ENCODE assay signal across 8 cellular contexts in the genomic region with DNA sequence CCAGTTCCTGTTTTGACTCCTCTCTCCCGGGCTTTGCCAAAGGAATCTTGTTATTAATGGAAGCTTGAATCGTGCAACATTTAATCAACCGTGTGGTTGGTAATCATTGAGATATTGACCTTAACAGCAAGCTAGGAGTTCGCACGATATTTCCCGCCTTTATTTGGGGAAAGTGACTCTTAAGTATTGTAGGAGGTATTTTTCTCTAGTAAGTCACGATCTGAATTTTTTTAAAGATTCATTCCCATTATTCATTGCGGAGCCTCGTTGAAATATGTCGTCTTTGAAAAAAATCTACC. TPM values are rescaled to one million over a fixed set of nuclear protein-coding genes. Genes with fewer than 3 reads are reported as not detected.
DNase-seq lines count a peak whose midpoint lies in the region; ATAC-seq and TF ChIP-seq lines count a peak whose summit lies in the region.

No MANE protein-coding gene starts in this region.

- DNase-seq in fibroblast of the aortic adventitia (ENCODE audit: low read depth) (no peak), sigmoid colon (no peak), NOMO-1 treated with DMSO at 0.1 percent for 48 hours (lab: John Stamatoyannopoulos, UW; ENCODE audit: unreplicated experiment) (no peak), kidney glomerular epithelial cell (lab: John Stamatoyannopoulos, UW) (no peak)

- TF ChIP-seq EP300 in sigmoid colon (IDR thresholded peaks at IDR 0.05) = no peak

- H2AFZ ChIP-seq in SU-DHL-6 (ENCODE audit: low read depth, low read length, severe bottlenecking) = peak overlapping the region; percentile 99

- ATAC-seq in GM19452 (IDR thresholded peaks at IDR 0.05; ENCODE audit: unreplicated experiment) (peak; percentile 1), HG02885 (IDR thresholded peaks at IDR 0.05; ENCODE audit: poor library complexity, unreplicated experiment) (no peak), HG03469 (IDR thresholded peaks at IDR 0.05; ENCODE audit: unreplicated experiment) (no peak)

- H3K9ac ChIP-seq in SU-DHL-6 (ENCODE audit: low read length) = peak overlapping the region; percentile 75

- TF ChIP-seq CTCF in SU-DHL-6 (IDR thresholded peaks at IDR 0.05; ENCODE audit: insufficient read depth, low read length, poor library complexity, severe bottlenecking) (no peak), fibroblast of the aortic adventitia (IDR thresholded peaks at IDR 0.05; ENCODE audit: insufficient read depth, low read length) (no peak), sigmoid colon (IDR thresholded peaks at IDR 0.05) (no peak)

- H3K4me3 ChIP-seq in SU-DHL-6 (ENCODE audit: insufficient read depth, low read length, poor library complexity, severe bottlenecking) (peak overlapping the region; percentile 75), fibroblast of the aortic adventitia (ENCODE audit: low read depth, low read length) (peak overlapping the region; percentile 97), sigmoid colon (peak overlapping the region; percentile 65 to 76 (median 72))

- H3K4me2 ChIP-seq in SU-DHL-6 (ENCODE audit: low read depth, low read length, poor library complexity, severe bottlenecking) = peak overlapping the region; percentile 72

- H3K27ac ChIP-seq in SU-DHL-6 (ENCODE audit: low read depth, low read length) (peak overlapping the region; percentile 87), sigmoid colon (peak overlapping the region; percentile 87 to 88 (median 88))

- H3K27me3 ChIP-seq in SU-DHL-6 (ENCODE audit: low read length) (no peaks in the 10 kb centered on the region), sigmoid colon (no peaks in the 10 kb centered on the region)

- TF ChIP-seq POLR2A in sigmoid colon (IDR thresholded peaks at IDR 0.05) = no peak

- intact Hi-C loops in sigmoid colon (cut with DNase I) = loop anchor here (2.0 to 5.0 kb wide), 2 partner anchors 86 to 408 kb away; a partner anchor contains a TSS

- H3K4me1 ChIP-seq in sigmoid colon = peaks cover 0 to 19% (median 14%) of the 10 kb centered on the region in 4 donors

- H3K9me2 ChIP-seq in SU-DHL-6 (replicated peaks; ENCODE audit: insufficient read depth, low read length) = no peaks in the 10 kb centered on the region

- H3F3A ChIP-seq in SU-DHL-6 (ENCODE audit: insufficient read depth) = no peaks in the 10 kb centered on the region; the same call in 1 of the 2 replicates

- no peaks in the 10 kb centered on the region for H3K9me3 ChIP-seq in SU-DHL-6 (ENCODE audit: insufficient read depth, low read length)
- no peaks in the 10 kb centered on the region for H3K9me3 ChIP-seq in sigmoid colon

- WGBS in sigmoid colon, 2 donors = 0% methylated on average over 10 of the region's 10 CpGs

- H3K36me3 ChIP-seq in SU-DHL-6 (ENCODE audit: low read length) (peaks cover 13% of the 10 kb centered on the region; the same call in 1 of the 2 replicates), sigmoid colon (peaks cover 0 to 3% (median 0%) of the 10 kb centered on the region in 4 donors)

- H4K20me1 ChIP-seq in SU-DHL-6 (ENCODE audit: low read depth, low read length) = peaks cover 3% of the 10 kb centered on the region; the same call in 1 of the 2 replicates

- H3K79me2 ChIP-seq in SU-DHL-6 (ENCODE audit: insufficient read depth, low read length) = peaks cover 56% of the 10 kb centered on the region

RNA-seq across cellular contexts. Expression of a gene that starts 0.7 kb away (rescaled TPM):
- total RNA-seq in fibroblast of the aortic adventitia (ENCODE audit: low replicate concordance) (4.4 and 22.3 TPM in 2 replicates), sigmoid colon (10 to 100 TPM; 12.9 to 19.7 (median 14.3) TPM)
- 1 to 10 TPM; 6.0 to 9.9 (median 7.9) TPM for polyA plus RNA-seq in sigmoid colon

RNA-seq across cellular contexts. Expression of a gene that starts 46.4 kb away (rescaled TPM):
- 1.6 and 4.8 TPM in 2 replicates for total RNA-seq in fibroblast of the aortic adventitia (ENCODE audit: low replicate concordance)
- total RNA-seq in sigmoid colon = 1 to 10 TPM; 4.2 to 7.2 (median 6.0) TPM
- polyA plus RNA-seq in sigmoid colon = 1 to 10 TPM in 2 of 3 donors, under 1 TPM in 1; 0.69 to 1.2 (median 1.1) TPM
